In genomic region chr3:158776531-158776930, GRCh38 we compare ENCODE assay signal across 2 cellular contexts.
TF ChIP-seq lines count a peak whose summit lies in the region.

No MANE protein-coding gene starts in this region.

TF ChIP-seq in H1, 55 proteins besides CTCF, POLR2A, EP300 and RAD21 (continued from another document):
- no peak for TF ChIP-seq RNF2 (IDR thresholded peaks at IDR 0.05; ENCODE audit: borderline replicate concordance, low read depth, low read length, missing control alignments, poor library complexity, severe bottlenecking)
- no peak for TF ChIP-seq SIN3A (conservative IDR thresholded peaks at IDR 0.05 in 1 of 2, IDR thresholded peaks at IDR 0.05 in 1 of 2; ENCODE audit: low read depth in 1 of 2, low read length in 2 of 2)
- TF ChIP-seq RXRA (IDR thresholded peaks at IDR 0.05; ENCODE audit: insufficient read depth, low read depth, low read length) = no peak
- TF ChIP-seq JUND (IDR thresholded peaks at IDR 0.05; ENCODE audit: low read length) = no peak
- TF ChIP-seq GABPA (IDR thresholded peaks at IDR 0.05; ENCODE audit: borderline replicate concordance, insufficient read depth, low read length) = no peak
- TF ChIP-seq KDM5A (IDR thresholded peaks at IDR 0.05; ENCODE audit: low read length) = no peak
- no peak for TF ChIP-seq NRF1 (IDR thresholded peaks at IDR 0.05; ENCODE audit: low read depth, low read length)
- no peak for TF ChIP-seq RFX5 (IDR thresholded peaks at IDR 0.05; ENCODE audit: borderline replicate concordance, low read depth, low read length)
- no peak for TF ChIP-seq TAF1 (IDR thresholded peaks at IDR 0.05; ENCODE audit: low read depth, low read length)
- TF ChIP-seq SAP30 (IDR thresholded peaks at IDR 0.05; ENCODE audit: insufficient read depth, insufficient replicate concordance, low read length) = no peak
- no peak for TF ChIP-seq BACH1 (IDR thresholded peaks at IDR 0.05; ENCODE audit: low read length)
- TF ChIP-seq TBP (IDR thresholded peaks at IDR 0.05; ENCODE audit: low read depth, low read length) = no peak
- no peak for TF ChIP-seq CREB1 (IDR thresholded peaks at IDR 0.05)

TF ChIP-seq in GM12891, 5 proteins besides CTCF, POLR2A, EP300 and RAD21 (continued from another document):
- TF ChIP-seq TAF1 (IDR thresholded peaks at IDR 0.05; ENCODE audit: low read depth, low read length) = no peak
- no peak for TF ChIP-seq POU2F2 (IDR thresholded peaks at IDR 0.05; ENCODE audit: low read depth, low read length)
